ENCODE assay signal across 18 cellular contexts in genomic region chr1:46011121-46011695, GRCh38.
DNase-seq lines count a peak whose midpoint lies in the region; ATAC-seq and TF ChIP-seq lines count a peak whose summit lies in the region.
"Had no signal": no experiment of that assay in that cellular context is flagged by ENCODE, and none has a peak within 500 bp of the region (broad histone marks: within the 10 kb centered on the region; RNA-seq: fewer than 3 reads in every experiment).

No MANE protein-coding gene starts in this region.

- ATAC-seq in HG02571 (IDR thresholded peaks at IDR 0.05; ENCODE audit: unreplicated experiment): no peak
- ATAC-seq: A549, HepG2 had no signal

- H2AFZ ChIP-seq in H9 (ENCODE audit: low read length) (no peak overlapping the region), mammary epithelial cell (ENCODE audit: low read depth, low read length) (no peak overlapping the region)

- H2BK15ac ChIP-seq in H9 (ENCODE audit: low read depth, low read length): no peak overlapping the region

- H3K27ac Mint-ChIP-seq in H9 (no peak overlapping the region), nephron progenitor cell (peak overlapping the region; percentile 19)
- H3K27ac Mint-ChIP-seq: CD4-positive, alpha-beta T cell; IgD-negative memory B cell had no signal

- H3K4me3 ChIP-seq in LNCaP clone FGC (ENCODE audit: low read depth, low read length) (no peak overlapping the region), epithelial cell of esophagus (ENCODE audit: low read length) (no peak overlapping the region), mammary epithelial cell (replicated peaks in 1 of 3; ENCODE audit: insufficient read depth in 1 of 3, low read depth in 2 of 3, low read length in 3 of 3) (no peak overlapping the region)
- H3K4me3 ChIP-seq: A549 had no signal

- H3K9me3 ChIP-seq in H9 (ENCODE audit: control insufficient read depth, low read depth, low read length): no peaks in the 10 kb centered on the region
- H3K9me3 ChIP-seq in mammary epithelial cell (replicated peaks; ENCODE audit: insufficient read depth, low read length): no peaks in the 10 kb centered on the region
- H3K9me3 ChIP-seq: A549, Caco-2 had no signal

- H3K56ac ChIP-seq in H9 (ENCODE audit: insufficient read length, low read depth, low read length): no peak overlapping the region

- no peak overlapping the region for H4K91ac ChIP-seq in H9 (ENCODE audit: insufficient read length, low read depth, low read length)

- H3K4me3 Mint-ChIP-seq in H9: no peak overlapping the region
- H3K4me3 Mint-ChIP-seq in nephron progenitor cell: no peak overlapping the region
- H3K4me3 Mint-ChIP-seq: CD4-positive, alpha-beta T cell; IgD-negative memory B cell had no signal

- H3K9ac ChIP-seq in H9 (ENCODE audit: extremely low read depth, insufficient read length, low read length): no peak overlapping the region
- no peak overlapping the region for H3K9ac ChIP-seq in mammary epithelial cell (ENCODE audit: insufficient read depth, low read length)

- no peak for TF ChIP-seq CTCF in H9 (conservative IDR thresholded peaks at IDR 0.05)
- no peak for TF ChIP-seq CTCF in LNCaP clone FGC (IDR thresholded peaks at IDR 0.05; ENCODE audit: control insufficient read depth, extremely low read depth, insufficient read depth)
- TF ChIP-seq CTCF in epithelial cell of esophagus (IDR thresholded peaks at IDR 0.05; ENCODE audit: insufficient read depth, low read depth, low read length, missing control alignments): no peak
- TF ChIP-seq CTCF in nephron progenitor cell (IDR thresholded peaks at IDR 0.05): no peak
- no peak for TF ChIP-seq CTCF in mammary epithelial cell (conservative IDR thresholded peaks at IDR 0.05 in 1 of 2, IDR thresholded peaks at IDR 0.05 in 1 of 2; ENCODE audit: extremely low read depth in 1 of 2, insufficient read depth in 1 of 2, low read depth in 1 of 2, low read length in 2 of 2)

- no TSS peak for BruUV-seq in mammary epithelial cell (replicated peaks; lab: Mats Ljungman, UMichigan)

- H3K4me1 Mint-ChIP-seq in H9 (0 out of 4 replicates have a peak, but pooled peaks cover 0 to under 1% of the 10 kb centered on the region in 2 experiments), nephron progenitor cell (no peaks in the 10 kb centered on the region)
- H3K4me1 Mint-ChIP-seq: IgD-negative memory B cell had no signal

- peak overlapping the region; percentile 41 for H2BK5ac ChIP-seq in H9 (ENCODE audit: insufficient read length, low read length)

- H3K4ac ChIP-seq in H9 (ENCODE audit: low read depth, low read length): no peak overlapping the region

- H3K23me2 ChIP-seq in H9 (ENCODE audit: insufficient read length, low read depth, low read length, poor library complexity, severe bottlenecking): no peaks in the 10 kb centered on the region

- no peaks in the 10 kb centered on the region for H3K79me2 ChIP-seq in H9 (ENCODE audit: insufficient read depth, low read length)
- H3K79me2 ChIP-seq in mammary epithelial cell (ENCODE audit: insufficient read depth, low read length): no peaks in the 10 kb centered on the region

- dilution Hi-C loops in mammary epithelial cell (cut with HindIII; ENCODE audit: low sequenced_read_pairs): no loop called here

- H3K4me2 ChIP-seq in H9 (ENCODE audit: insufficient read depth, insufficient read length, low read length) (no peak overlapping the region), mammary epithelial cell (ENCODE audit: insufficient read depth, low read depth, low read length) (no peak overlapping the region)
- H3K4me2 ChIP-seq: A549 had no signal

- H3K79me1 ChIP-seq in H9 (ENCODE audit: insufficient read depth, low read depth, low read length, poor library complexity, severe bottlenecking): no peaks in the 10 kb centered on the region

- CTCF ChIA-PET in mammary epithelial cell (lab: Charles Lee; ENCODE audit: low non-redundant PET): no interaction called here

- H3K27ac ChIP-seq in H9 (ENCODE audit: insufficient read length, low read depth, low read length): no peak overlapping the region
- H3K27ac ChIP-seq in mammary epithelial cell (ENCODE audit: insufficient read depth, low read depth, low read length): no peak overlapping the region
- H3K27ac ChIP-seq: A549 had no signal

- H3K14ac ChIP-seq in H9 (ENCODE audit: insufficient read depth, low read length): no peak overlapping the region

- H2BK12ac ChIP-seq in H9 (ENCODE audit: insufficient read length, low read depth, low read length): no peak overlapping the region

- no peak overlapping the region for H3K18ac ChIP-seq in H9 (ENCODE audit: insufficient read length, low read depth, low read length)

- WGBS in H9 (ENCODE audit: extremely low coverage, insufficient read length, low lambda C conversion rate): no CpG with 5 or more reads among the region's 7 CpGs
- WGBS in mammary epithelial cell (ENCODE audit: low coverage, missing lambda C conversion rate): 98% methylated on average over 6 of the region's 7 CpGs

- H2AK5ac ChIP-seq in H9 (ENCODE audit: insufficient read length, low read length): no peak overlapping the region

- H3K27me3 ChIP-seq in H9 (ENCODE audit: insufficient read depth, low read length) (no peaks in the 10 kb centered on the region), mammary epithelial cell (ENCODE audit: insufficient read depth, low read length) (no peaks in the 10 kb centered on the region)

- H4K8ac ChIP-seq in H9 (replicated peaks; ENCODE audit: insufficient read length, low read depth, low read length): no peak overlapping the region

- H3K36me3 Mint-ChIP-seq in H9 (ENCODE audit: insufficient read depth in 1 of 3, low read depth in 3 of 3): peaks cover 40 to 64% (median 54%) of the 10 kb centered on the region in 3 experiments
- peaks cover 77% of the 10 kb centered on the region for H3K36me3 Mint-ChIP-seq in nephron progenitor cell (ENCODE audit: low read depth)

- H4K5ac ChIP-seq in H9 (ENCODE audit: insufficient read length, low read depth, low read length): no peak overlapping the region

- H3K9me3 Mint-ChIP-seq in H9 (peaks cover 0 to 3% of the 10 kb centered on the region in 2 experiments; a peak in 3 of 5 replicates), nephron progenitor cell (peaks cover 17% of the 10 kb centered on the region)
- H3K9me3 Mint-ChIP-seq: CD4-positive, alpha-beta T cell; IgD-negative memory B cell had no signal

- DNase-seq in H9 (peak; percentile 1), LNCaP clone FGC (ENCODE audit: low read depth) (peak; percentile 22), epithelial cell of esophagus (ENCODE audit: low read depth) (peak; percentile 49), nephron progenitor cell (no peak), NCI-H1436 (lab: John Stamatoyannopoulos, UW) (no peak), mammary epithelial cell (no peak)
- no peak for DNase-seq in stimulated activated CD8-positive, alpha-beta memory T cell treated with anti-CD3 and anti-CD28 coated beads, Interleukin-4, amount 100 ng/mL, for 48 hours
- DNase-seq: AML-193; Caco-2; CD4-positive, alpha-beta T cell; DMS79 treated with DMSO at 0.1 percent for 48 hours; GF-D8; GOT3; H7 had no signal

- H3K36me3 ChIP-seq in mammary epithelial cell (ENCODE audit: insufficient read depth, low read length): peaks cover 5% of the 10 kb centered on the region

- no peak overlapping the region for H2BK20ac ChIP-seq in H9 (ENCODE audit: low read depth, low read length, poor library complexity, severe bottlenecking)

- in situ Hi-C loops in mammary epithelial cell (cut with MboI; ENCODE audit: low sequenced_read_pairs in 2 of 2): no loop called here

- no peak overlapping the region for H3T11ph ChIP-seq in H9 (ENCODE audit: low read length)

- H4K20me1 ChIP-seq in H9 (ENCODE audit: control insufficient read depth, insufficient read depth, insufficient read length): no peaks in the 10 kb centered on the region
- no peaks in the 10 kb centered on the region for H4K20me1 ChIP-seq in mammary epithelial cell (ENCODE audit: insufficient read depth, low read length)

- H3K4me1 ChIP-seq in H9 (ENCODE audit: insufficient read depth, low read length) (no peaks in the 10 kb centered on the region), mammary epithelial cell (ENCODE audit: insufficient read depth, low read length) (no peaks in the 10 kb centered on the region)
- H3K4me1 ChIP-seq: A549, Caco-2 had no signal

- no peak overlapping the region for H2BK120ac ChIP-seq in H9 (ENCODE audit: low read depth, low read length, poor library complexity, severe bottlenecking)

- no peak overlapping the region for H3K23ac ChIP-seq in H9 (ENCODE audit: insufficient read length, low read depth, low read length)

- intact Hi-C loops in mammary epithelial cell (cut with micrococcal nuclease): no loop called here

- H3K27me3 Mint-ChIP-seq in H9 (ENCODE audit: low read depth) (no peaks in the 10 kb centered on the region), nephron progenitor cell (ENCODE audit: low read depth, poor library complexity) (no peaks in the 10 kb centered on the region)
- H3K27me3 Mint-ChIP-seq: CD4-positive, alpha-beta T cell; IgD-negative memory B cell had no signal

Comparison
In these comparisons a context has a peak if more than half of its experiments do, and no peak if none do; other contexts are left out.
1. DNase-seq: peak in H9 (single experiment), LNCaP clone FGC (single experiment) and epithelial cell of esophagus (single experiment); none in nephron progenitor cell (single experiment), stimulated activated CD8-positive, alpha-beta memory T cell treated with anti-CD3 and anti-CD28 coated beads, Interleukin-4, amount 100 ng/mL, for 48 hours (single experiment), NCI-H1436 (single experiment) and mammary epithelial cell (single experiment).